Comparison of ENCODE assay signal across 8 cellular contexts in genomic region chr3:124492824-124493223, GRCh38.
DNase-seq lines count a peak whose midpoint lies in the region; ATAC-seq, FAIRE-seq and TF ChIP-seq lines count a peak whose summit lies in the region.

No MANE protein-coding gene starts in this region.

- FAIRE-seq in GM18507 (lab: Jason Lieb, UNC) (peak; percentile 18), endothelial cell of umbilical vein (lab: Jason Lieb, UNC) (peak; percentile 66)

- H4K20me1 ChIP-seq in endothelial cell of umbilical vein (replicated peaks; ENCODE audit: control insufficient read depth, extremely low read depth, insufficient read depth, low read length), result no peaks in the 10 kb centered on the region

- H3K36me3 ChIP-seq in endothelial cell of umbilical vein (ENCODE audit: control insufficient read depth in 2 of 2, extremely low read depth in 1 of 2, insufficient read depth in 2 of 2, low read length in 2 of 2), result no peaks in the 10 kb centered on the region

- DNase-seq in AG09319 (ENCODE audit: extremely low read depth, low read depth) (no peak), GM18507 (ENCODE audit: extremely low spot score, insufficient read length, low read depth) (no peak), NCI-H82 (lab: John Stamatoyannopoulos, UW) (peak; percentile 69), endothelial cell of umbilical vein (ENCODE audit: low read depth, low spot score) (peak; percentile 35), osteocyte (ENCODE audit: extremely low spot score, unreplicated experiment) (no peak), T-cell (no peak)

- H3K4me2 ChIP-seq in endothelial cell of umbilical vein (ENCODE audit: insufficient read depth, low read length), result no peak overlapping the region

- H3K9me3 Mint-ChIP-seq in osteocyte (ENCODE audit: unreplicated experiment) (no peaks in the 10 kb centered on the region), T-cell (no peaks in the 10 kb centered on the region)

- H3K4me3 Mint-ChIP-seq in osteocyte (ENCODE audit: unreplicated experiment) (no peak overlapping the region), T-cell (no peak overlapping the region)

- CTCF ChIA-PET in endothelial cell of umbilical vein (lab: Charles Lee) (no interaction called here), T-cell (lab: Charles Lee) (no interaction called here)

- TF ChIP-seq POLR2A in endothelial cell of umbilical vein (IDR thresholded peaks at IDR 0.05; ENCODE audit: low read depth, low read length), result no peak

- H3K9ac ChIP-seq in endothelial cell of umbilical vein (replicated peaks; ENCODE audit: extremely low read depth, insufficient read depth, low read length), result no peak overlapping the region

- no peaks in the 10 kb centered on the region for H3K4me1 ChIP-seq in endothelial cell of umbilical vein (ENCODE audit: control insufficient read depth, extremely low read depth, insufficient read depth, low read length)

- BruUV-seq in endothelial cell of umbilical vein (replicated peaks; lab: Mats Ljungman, UMichigan), result no TSS peak

- intact Hi-C loops in endothelial cell of umbilical vein (cut with micrococcal nuclease), result loop anchor here (1.0 kb wide), 2 partner anchors 57 to 66 kb away; no protein-coding TSS in a partner anchor

- dilution Hi-C loops in endothelial cell of umbilical vein (cut with MboI; ENCODE audit: extremely low pct_ligation_motif_present, low sequenced_read_pairs), result no loop called here

- H3K27ac ChIP-seq in endothelial cell of umbilical vein (ENCODE audit: insufficient read depth, low read depth, low read length), result no peak overlapping the region

- no peak overlapping the region for H3K27ac Mint-ChIP-seq in osteocyte (ENCODE audit: unreplicated experiment)
- H3K27ac Mint-ChIP-seq in T-cell, result no peak overlapping the region

- ATAC-seq in GM18909 (IDR thresholded peaks at IDR 0.05; ENCODE audit: poor library complexity, unreplicated experiment) (no peak), HG02884 (IDR thresholded peaks at IDR 0.05; ENCODE audit: unreplicated experiment) (no peak), T-cell (replicated peaks in 1 of 4) (no peak)

- no peaks in the 10 kb centered on the region for H3K79me2 ChIP-seq in endothelial cell of umbilical vein (ENCODE audit: control insufficient read depth, insufficient read depth, low read length)

- H3K4me1 Mint-ChIP-seq in osteocyte (ENCODE audit: unreplicated experiment) (peaks cover 20% of the 10 kb centered on the region), T-cell (peaks cover 0 to 11% (median 8%) of the 10 kb centered on the region in 3 donors)

- POLR2A ChIA-PET in endothelial cell of umbilical vein (lab: Charles Lee), result no interaction called here
- POLR2A ChIA-PET in T-cell (lab: Charles Lee), result no interaction called here

- H3K36me3 Mint-ChIP-seq in osteocyte (ENCODE audit: unreplicated experiment), result peaks cover 3% of the 10 kb centered on the region
- no peaks in the 10 kb centered on the region for H3K36me3 Mint-ChIP-seq in T-cell

- peak; percentile 24 for TF ChIP-seq CTCF in AG09319 (IDR thresholded peaks at IDR 0.05; ENCODE audit: low read depth, low read length)
- peak; percentile 12 to 36 for TF ChIP-seq CTCF in endothelial cell of umbilical vein (IDR thresholded peaks at IDR 0.05; ENCODE audit: extremely low read depth in 1 of 2, insufficient read depth in 1 of 2, low read depth in 1 of 2, low read length in 2 of 2)
- TF ChIP-seq CTCF in osteocyte (IDR thresholded peaks at IDR 0.05), result peak; percentile 22

- H2AFZ ChIP-seq in endothelial cell of umbilical vein (ENCODE audit: low read depth, low read length), result no peak overlapping the region

- H3K27me3 Mint-ChIP-seq in osteocyte (ENCODE audit: unreplicated experiment), result no peaks in the 10 kb centered on the region
- H3K27me3 Mint-ChIP-seq in T-cell, result peaks cover 6 to 18% of the 10 kb centered on the region in 2 donors

- no peak overlapping the region for H3K4me3 ChIP-seq in endothelial cell of umbilical vein (replicated peaks in 1 of 3; ENCODE audit: insufficient read depth in 1 of 3, low read depth in 1 of 3, low read length in 3 of 3)

- no peaks in the 10 kb centered on the region for H3K9me1 ChIP-seq in endothelial cell of umbilical vein (replicated peaks; ENCODE audit: control insufficient read depth, extremely low read depth, insufficient read depth, low read length)

- no peaks in the 10 kb centered on the region for H3K27me3 ChIP-seq in endothelial cell of umbilical vein (ENCODE audit: control insufficient read depth in 2 of 2, insufficient read depth in 2 of 2, low read length in 2 of 2)

- H3K9me3 ChIP-seq in endothelial cell of umbilical vein (replicated peaks; ENCODE audit: control insufficient read depth, insufficient read depth, low read length), result no peaks in the 10 kb centered on the region

TF ChIP-seq in endothelial cell of umbilical vein, 7 proteins besides CTCF, POLR2A, EP300 and RAD21:
- TF ChIP-seq FOS (IDR thresholded peaks at IDR 0.05; ENCODE audit: borderline replicate concordance, insufficient read depth, low read length), result peak; percentile 39
- TF ChIP-seq MAX (IDR thresholded peaks at IDR 0.05; ENCODE audit: insufficient read depth, insufficient read length), result no peak
- no peak for TF ChIP-seq EZH2 (IDR thresholded peaks at IDR 0.05; ENCODE audit: borderline replicate concordance, low read depth, low read length, severe bottlenecking)
- TF ChIP-seq GATA2 (IDR thresholded peaks at IDR 0.05; ENCODE audit: insufficient read depth, insufficient read length, low read depth, low read length), result no peak
- peak; percentile 38 for TF ChIP-seq JUN (IDR thresholded peaks at IDR 0.05; ENCODE audit: borderline replicate concordance, insufficient read depth, insufficient read length, low read depth)
TF ChIP-seq in endothelial cell of umbilical vein: peak in this region for 2.

Comparison
In these comparisons a context has a peak if more than half of its experiments do, and no peak if none do; other contexts are left out.
1. DNase-seq: peak in NCI-H82 (single experiment) and endothelial cell of umbilical vein (single experiment); none in AG09319 (single experiment), GM18507 (single experiment), osteocyte (single experiment) and T-cell (0 of 34).
2. Peak in every context shown above with its lines, with median percentiles within 50 percentile points of each other: CTCF ChIP-seq.